ENCODE assay signal across 10 cellular contexts in the genomic region with DNA sequence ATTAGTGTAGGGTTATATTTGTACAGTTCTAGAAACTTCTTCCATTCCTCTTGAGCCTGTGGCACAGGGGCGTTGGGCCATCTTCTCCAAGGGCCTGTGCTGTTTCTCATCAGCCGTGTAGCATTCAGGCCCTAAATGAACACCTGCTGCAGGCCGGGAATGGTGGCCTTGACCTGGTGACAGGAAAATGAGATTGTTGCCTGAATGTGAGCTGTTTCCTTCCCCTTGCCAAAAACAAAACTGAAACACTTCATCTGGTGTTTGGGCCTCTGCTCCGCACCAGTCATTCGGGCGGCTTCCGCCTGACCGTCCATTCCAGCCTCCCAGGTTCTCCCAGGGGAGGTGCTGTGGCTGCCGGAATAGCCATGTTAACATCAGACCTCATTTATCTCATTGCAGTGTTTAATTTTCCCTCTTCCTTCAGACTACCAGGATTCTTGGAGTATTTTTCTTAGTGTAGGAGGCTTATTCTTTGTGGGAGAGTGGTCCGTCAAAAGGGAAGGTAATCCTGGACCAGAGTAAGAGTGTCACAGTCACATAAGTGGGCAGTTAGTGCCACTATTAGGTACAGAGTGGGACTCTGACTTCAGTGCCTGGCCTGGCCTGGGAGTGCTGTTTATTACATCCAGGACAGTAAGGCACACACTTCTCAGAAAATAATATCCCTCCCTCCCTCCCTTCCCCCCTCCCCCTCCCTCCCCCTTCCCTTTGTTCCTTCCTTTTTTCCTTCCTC.
DNase-seq lines count a peak whose midpoint lies in the region; ATAC-seq and TF ChIP-seq lines count a peak whose summit lies in the region.
"Had no signal": no experiment of that assay in that cellular context is flagged by ENCODE, and none has a peak within 500 bp of the region (broad histone marks: within the 10 kb centered on the region; RNA-seq: fewer than 3 reads in every experiment).

No MANE protein-coding gene starts in this region.

- H3K4me3 Mint-ChIP-seq in activated CD4-positive, alpha-beta T cell treated with anti-CD3 and anti-CD28 coated beads for 36 hours: no peak overlapping the region

- no peaks in the 10 kb centered on the region for H3K27me3 ChIP-seq in testis

- H3K79me2 ChIP-seq in OCI-LY7 (ENCODE audit: insufficient read depth, low read depth, low read length): no peaks in the 10 kb centered on the region

- H3K27ac ChIP-seq in testis: peak overlapping the region; percentile 66 to 86
- no peak overlapping the region for H3K27ac ChIP-seq in OCI-LY7 (ENCODE audit: low read depth, low read length, poor library complexity, severe bottlenecking)

- H3K36me3 ChIP-seq in testis (ENCODE audit: low read depth, missing control alignments) (no peaks in the 10 kb centered on the region), OCI-LY7 (ENCODE audit: insufficient read depth, low read length) (0 out of 2 replicates have a peak, but pooled peaks cover 3% of the 10 kb centered on the region)

- intact Hi-C loops in activated CD4-positive, alpha-beta T cell treated with anti-CD3 and anti-CD28 coated beads for 36 hours (cut with DNase I, micrococcal nuclease): no loop called here
- intact Hi-C loops in Right ventricle myocardium superior (cut with DNase I): no loop called here
- intact Hi-C loops in testis (cut with DNase I; ENCODE audit: low total_unique reads): no loop called here
- intact Hi-C loops in OCI-LY7 (cut with micrococcal nuclease; ENCODE audit: unreplicated experiment): no loop called here

- POLR2A ChIA-PET in activated CD4-positive, alpha-beta T cell treated with anti-CD3 and anti-CD28 coated beads for 36 hours (lab: Charles Lee): interaction anchor here (0.7 kb wide), 1 partner anchor 33 kb away, joined by 4 read pairs; no protein-coding TSS in a partner anchor
- POLR2A ChIA-PET in OCI-LY7 (lab: Charles Lee): interaction anchor here (0.6 to 0.9 kb wide), 6 partner anchors 11 to 305 kb away, joined by 3 to 5 read pairs (median 4); a partner anchor contains a TSS

- no peak overlapping the region for H3K4me3 ChIP-seq in testis
- H3K4me3 ChIP-seq in OCI-LY7 (ENCODE audit: low read depth, low read length, poor library complexity, severe bottlenecking): no peak overlapping the region
- H3K4me3 ChIP-seq: A549 had no signal

- CTCF ChIA-PET in activated CD4-positive, alpha-beta T cell treated with anti-CD3 and anti-CD28 coated beads for 36 hours (lab: Charles Lee): no interaction called here
- CTCF ChIA-PET in OCI-LY7 (lab: Charles Lee; ENCODE audit: unreplicated experiment): no interaction called here

- no peaks in the 10 kb centered on the region for H3K9me3 ChIP-seq in testis
- no peaks in the 10 kb centered on the region for H3K9me3 ChIP-seq in OCI-LY7 (ENCODE audit: low read length)
- H3K9me3 ChIP-seq: A549 had no signal

- BruUV-seq in OCI-LY7 (replicated peaks; lab: Mats Ljungman, UMichigan): no TSS peak

- TF ChIP-seq CTCF in testis (IDR thresholded peaks at IDR 0.05) (no peak), OCI-LY7 (conservative IDR thresholded peaks at IDR 0.05; ENCODE audit: low read length) (no peak)

- no peaks in the 10 kb centered on the region for H3K9me3 Mint-ChIP-seq in activated CD4-positive, alpha-beta T cell treated with anti-CD3 and anti-CD28 coated beads for 36 hours (ENCODE audit: low read depth)

- H4K20me1 ChIP-seq in OCI-LY7 (ENCODE audit: insufficient read depth, low read length): no peaks in the 10 kb centered on the region

- no peak for DNase-seq in activated CD4-positive, alpha-beta T cell treated with anti-CD3 and anti-CD28 coated beads for 36 hours
- DNase-seq in activated CD4-positive, alpha-beta T cell treated with anti-CD3 and anti-CD28 coated beads, Interleukin-2, amount 50 U/mL, for 4 hours: no peak
- DNase-seq in Right ventricle myocardium superior: peak; percentile 74
- peak; percentile 70 for DNase-seq in testis
- no peak for DNase-seq in activated naive CD4-positive, alpha-beta T cell (lab: John Stamatoyannopoulos, UW)
- DNase-seq in OCI-LY7 (ENCODE audit: low spot score): no peak
- DNase-seq in pons (ENCODE audit: low spot score): no peak
- DNase-seq: activated gamma-delta T cell had no signal

- WGBS in testis, 2 donors: 23 to 30% methylated on average over 10 of the region's 10 CpGs

- H3K27ac Mint-ChIP-seq in activated CD4-positive, alpha-beta T cell treated with anti-CD3 and anti-CD28 coated beads for 36 hours: peak overlapping the region; percentile 4

- ATAC-seq in activated CD4-positive, alpha-beta T cell treated with anti-CD3 and anti-CD28 coated beads for 36 hours: no peak
- ATAC-seq in HG03159 (IDR thresholded peaks at IDR 0.05; ENCODE audit: unreplicated experiment) (peak; percentile 85), Right ventricle myocardium superior (ENCODE audit: poor library complexity) (peak; percentile 71)

- H3K9me2 ChIP-seq in OCI-LY7 (ENCODE audit: insufficient read depth, low read length): no peaks in the 10 kb centered on the region

- H3K4me1 Mint-ChIP-seq in activated CD4-positive, alpha-beta T cell treated with anti-CD3 and anti-CD28 coated beads for 36 hours: no peaks in the 10 kb centered on the region

- peaks cover 14% of the 10 kb centered on the region for H3K36me3 Mint-ChIP-seq in activated CD4-positive, alpha-beta T cell treated with anti-CD3 and anti-CD28 coated beads for 36 hours (ENCODE audit: low read depth)

- no peak overlapping the region for H2AFZ ChIP-seq in OCI-LY7 (ENCODE audit: low read length)

- H3K4me1 ChIP-seq in testis (peaks cover 11% of the 10 kb centered on the region), OCI-LY7 (ENCODE audit: insufficient read depth, low read length, poor library complexity, severe bottlenecking) (no peaks in the 10 kb centered on the region)

- H3K27me3 Mint-ChIP-seq in activated CD4-positive, alpha-beta T cell treated with anti-CD3 and anti-CD28 coated beads for 36 hours: no peaks in the 10 kb centered on the region

- TF ChIP-seq POLR2A in testis (IDR thresholded peaks at IDR 0.05): no peak

- H3K4me2 ChIP-seq in OCI-LY7 (ENCODE audit: low read length): no peak overlapping the region
- H3K4me2 ChIP-seq: A549 had no signal

Comparison
In these comparisons a context has a peak if more than half of its experiments do, and no peak if none do; other contexts are left out.
1. DNase-seq: peak in Right ventricle myocardium superior (single experiment) and testis (single experiment); none in activated CD4-positive, alpha-beta T cell treated with anti-CD3 and anti-CD28 coated beads for 36 hours (single experiment), activated CD4-positive, alpha-beta T cell treated with anti-CD3 and anti-CD28 coated beads, Interleukin-2, amount 50 U/mL, for 4 hours (0 of 2), activated naive CD4-positive, alpha-beta T cell (0 of 4), OCI-LY7 (single experiment) and pons (single experiment).